ENCODE assay signal across 11 cellular contexts in genomic region chr1:89890085-89890754, GRCh38.
DNase-seq lines count a peak whose midpoint lies in the region; ATAC-seq, FAIRE-seq and TF ChIP-seq lines count a peak whose summit lies in the region.
"Had no signal": no experiment of that assay in that cellular context is flagged by ENCODE, and none has a peak within 500 bp of the region (broad histone marks: within the 10 kb centered on the region; RNA-seq: fewer than 3 reads in every experiment).

No MANE protein-coding gene starts in this region.

- no peak for FAIRE-seq in bronchial epithelial cell (lab: Jason Lieb, UNC)

- no peaks in the 10 kb centered on the region for H3K9me3 ChIP-seq in neutrophil
- H3K9me3 ChIP-seq: stomach had no signal

- ATAC-seq in HG03439 (IDR thresholded peaks at IDR 0.05; ENCODE audit: unreplicated experiment) (no peak), HG02759 (IDR thresholded peaks at IDR 0.05; ENCODE audit: unreplicated experiment) (no peak)
- ATAC-seq: naive thymus-derived CD8-positive, alpha-beta T cell had no signal

- no peak for TF ChIP-seq CTCF in bronchial epithelial cell (IDR thresholded peaks at IDR 0.05; ENCODE audit: insufficient read depth, low read length, severe bottlenecking)
- no peak for TF ChIP-seq CTCF in neutrophil (IDR thresholded peaks at IDR 0.05)

- peaks cover 15 to 18% of the 10 kb centered on the region in 2 experiments for H3K4me1 ChIP-seq in neutrophil (ENCODE audit: control insufficient read depth in 1 of 2, insufficient read depth in 1 of 2, low read depth in 1 of 2, low read length in 1 of 2)

- DNase-seq in ELR (ENCODE audit: low read depth): peak; percentile 92
- DNase-seq in M059J (ENCODE audit: low read depth): peak; percentile 100
- DNase-seq in bronchial epithelial cell (ENCODE audit: low read depth): peak; percentile 99
- DNase-seq in hippocampal formation (lab: John Stamatoyannopoulos, UW): no peak
- DNase-seq: activated T-cell treated with anti-CD3 and anti-CD28 coated beads for 4 hours; naive thymus-derived CD8-positive, alpha-beta T cell; NCI-H510A treated with DMSO at 0.1 percent for 48 hours; stomach had no signal

- H3K27me3 ChIP-seq in bronchial epithelial cell (ENCODE audit: control insufficient read depth, insufficient read depth, low read length) (no peaks in the 10 kb centered on the region), neutrophil (no peaks in the 10 kb centered on the region)
- H3K27me3 ChIP-seq: stomach had no signal

- no peak overlapping the region for H3K4me3 ChIP-seq in bronchial epithelial cell (ENCODE audit: low read depth, low read length)
- H3K4me3 ChIP-seq in neutrophil (ENCODE audit: low read depth in 1 of 2, low read length in 1 of 2): no peak overlapping the region
- H3K4me3 ChIP-seq: stomach had no signal

- H3K27ac ChIP-seq in neutrophil: peak overlapping the region; percentile 70
- H3K27ac ChIP-seq: stomach had no signal

- H3K36me3 ChIP-seq in bronchial epithelial cell (ENCODE audit: control insufficient read depth, insufficient read depth, low read length): no peaks in the 10 kb centered on the region
- H3K36me3 ChIP-seq in neutrophil: no peaks in the 10 kb centered on the region
- H3K36me3 ChIP-seq: stomach had no signal

Comparison
In these comparisons a context has a peak if more than half of its experiments do, and no peak if none do; other contexts are left out.
1. DNase-seq: peak in ELR (single experiment), M059J (single experiment) and bronchial epithelial cell (single experiment); none in hippocampal formation (0 of 2).